In genomic region chr15:48721061-48721810, GRCh38 we compare ENCODE assay signal across 22 cellular contexts.
A peak's percentile ranks its signal among the peaks of the same experiment; 100 is the strongest.
DNase-seq lines count a peak whose midpoint lies in the region; ATAC-seq, FAIRE-seq and TF ChIP-seq lines count a peak whose summit lies in the region.
"Had no signal": no experiment of that assay in that cellular context is flagged by ENCODE, and none has a peak within 500 bp of the region (broad histone marks: within the 10 kb centered on the region; RNA-seq: fewer than 3 reads in every experiment).

No MANE protein-coding gene starts in this region.

- ATAC-seq in HepG2 = no peak; the same call in 2 of the 3 replicates
- no peak for ATAC-seq in HG03469 (IDR thresholded peaks at IDR 0.05; ENCODE audit: unreplicated experiment)
- ATAC-seq: A549; activated naive CD4-positive, alpha-beta T cell treated with anti-CD3 and anti-CD28 coated beads, Interleukin-2, amount 50 U/mL, for 72 hours had no signal

- H3K36me3 ChIP-seq in MG63 = peaks cover 5% of the 10 kb centered on the region
- H3K36me3 ChIP-seq in fibroblast of lung (ENCODE audit: control insufficient read depth, insufficient read depth, low read length) = no peaks in the 10 kb centered on the region
- no peaks in the 10 kb centered on the region for H3K36me3 ChIP-seq in HepG2 (replicated peaks in 1 of 2; ENCODE audit: control insufficient read depth in 1 of 2, insufficient read depth in 2 of 2, low read length in 2 of 2)
- H3K36me3 ChIP-seq: prostate gland had no signal

- TF ChIP-seq CTCF in fibroblast of lung (conservative IDR thresholded peaks at IDR 0.05 in 1 of 2, IDR thresholded peaks at IDR 0.05 in 1 of 2; ENCODE audit: low read depth in 1 of 2, low read length in 2 of 2) (no peak), HepG2 (CRISPR knock-in tag; IDR thresholded peaks at IDR 0.05) (no peak)

- H3K4me2 ChIP-seq in fibroblast of lung (ENCODE audit: extremely low read depth, insufficient read depth, low read length) = peak overlapping the region; percentile 34
- H3K4me2 ChIP-seq in HepG2 (ENCODE audit: low read depth, low read length) = no peak overlapping the region
- H3K4me2 ChIP-seq: A549 had no signal

- peaks cover 7% of the 10 kb centered on the region for H3K4me1 ChIP-seq in fibroblast of lung (ENCODE audit: control insufficient read depth, extremely low read depth, insufficient read depth, low read length)
- H3K4me1 ChIP-seq in HepG2 (ENCODE audit: insufficient read depth, low read length) = peaks cover 12% of the 10 kb centered on the region
- H3K4me1 ChIP-seq: prostate gland had no signal

- no peak for TF ChIP-seq POLR2A in HepG2 (IDR thresholded peaks at IDR 0.05; ENCODE audit: insufficient read depth in 1 of 2, low read depth in 2 of 2, low read length in 2 of 2)

- peaks cover 13% of the 10 kb centered on the region for H3K9me3 ChIP-seq in MG63
- H3K9me3 ChIP-seq in fibroblast of lung (ENCODE audit: control insufficient read depth, insufficient read depth, low read depth, low read length) = no peaks in the 10 kb centered on the region
- H3K9me3 ChIP-seq in HepG2 (ENCODE audit: low read length) = no peaks in the 10 kb centered on the region; the same call in 1 of the 2 replicates
- H3K9me3 ChIP-seq: prostate gland had no signal

- 89% methylated on average over 6 of the region's 6 CpGs for WGBS in HepG2 (ENCODE audit: low lambda C conversion rate)

- CTCF ChIA-PET in HepG2 (lab: Yijun Ruan, JAX; ENCODE audit: low intra/inter-chr PET ratio, low total read pairs) = no interaction called here

- H3K9ac ChIP-seq in fibroblast of lung (ENCODE audit: insufficient read depth, low read length) (no peak overlapping the region), HepG2 (ENCODE audit: insufficient read depth, low read depth, low read length) (no peak overlapping the region)

- BruUV-seq in HepG2 (replicated peaks; lab: Mats Ljungman, UMichigan) = no TSS peak

- TF ChIP-seq EP300 in HepG2 (IDR thresholded peaks at IDR 0.05; ENCODE audit: low read depth in 2 of 2, low read length in 2 of 2) (no peak), HepG2 (CRISPR knock-in tag; IDR thresholded peaks at IDR 0.05; ENCODE audit: borderline replicate concordance) (no peak)

- FAIRE-seq in HepG2 (lab: Jason Lieb, UNC) (no peak), GM19239 (lab: Jason Lieb, UNC) (no peak)
- FAIRE-seq: A549, bronchial epithelial cell, kidney had no signal

- in situ Hi-C loops in HepG2 (cut with HindIII; ENCODE audit: extremely low pct_ligation_motif_present, low pct_unique_long_range_greater_than_20kb) = no loop called here

- intact Hi-C loops in HepG2 (cut with micrococcal nuclease; ENCODE audit: unreplicated experiment) = no loop called here

- no peaks in the 10 kb centered on the region for H3K79me2 ChIP-seq in fibroblast of lung (ENCODE audit: control insufficient read depth, insufficient read depth, low read length)
- H3K79me2 ChIP-seq in HepG2 (ENCODE audit: insufficient read depth, low read length) = no peaks in the 10 kb centered on the region

- H3K27me3 ChIP-seq in MG63 (no peaks in the 10 kb centered on the region), fibroblast of lung (ENCODE audit: control insufficient read depth, insufficient read depth, low read length) (no peaks in the 10 kb centered on the region), HepG2 (ENCODE audit: control insufficient read depth in 1 of 2, insufficient read depth in 2 of 2, low read length in 2 of 2) (no peaks in the 10 kb centered on the region)
- H3K27me3 ChIP-seq: dorsolateral prefrontal cortex had no signal

- H3K27ac ChIP-seq in fibroblast of lung (ENCODE audit: insufficient read depth, low read length) = no peak overlapping the region
- no peak overlapping the region for H3K27ac ChIP-seq in HepG2 (ENCODE audit: extremely low read length, insufficient read depth, low read length)
- H3K27ac ChIP-seq: A549, dorsolateral prefrontal cortex, prostate gland had no signal

- H4K20me1 ChIP-seq in fibroblast of lung (ENCODE audit: control insufficient read depth, extremely low read depth, insufficient read depth, low read length) (no peaks in the 10 kb centered on the region), HepG2 (ENCODE audit: insufficient read depth, low read length) (no peaks in the 10 kb centered on the region)

- H3K4me3 ChIP-seq in MG63 = no peak overlapping the region
- H3K4me3 ChIP-seq in fibroblast of lung (replicated peaks in 1 of 4; ENCODE audit: control extremely low read depth in 1 of 4, insufficient read depth in 1 of 4, low read depth in 3 of 4, low read length in 4 of 4) = no peak overlapping the region
- H3K4me3 ChIP-seq in HepG2 (replicated peaks in 1 of 3; ENCODE audit: insufficient read depth in 1 of 3, low read depth in 2 of 3, low read length in 3 of 3) = no peak overlapping the region
- H3K4me3 ChIP-seq: A549, dorsolateral prefrontal cortex, prostate gland had no signal

- POLR2A ChIA-PET in HepG2 (lab: Yijun Ruan, JAX) = no interaction called here

- DNase-seq in AG08395 (ENCODE audit: low spot score) (peak; percentile 61), MG63 (peak; percentile 66), fibroblast of lung (ENCODE audit: low read depth in 2 of 2) (peak; percentile 58 to 86), HepG2 (ENCODE audit: low spot score) (no peak), AG08396 (ENCODE audit: low spot score) (no peak), NCI-H2107 treated with DMSO at 0.1 percent for 48 hours (lab: John Stamatoyannopoulos, UW; ENCODE audit: unreplicated experiment) (no peak), GM19239 (ENCODE audit: insufficient read length, low spot score) (no peak)
- DNase-seq: activated CD4-positive, alpha-beta memory T cell treated with anti-CD3 and anti-CD28 coated beads, Interleukin-2, amount 10 ng/mL, durations not matched to agents 7 days and 5 days; activated T-cell treated with anti-CD3 and anti-CD28 coated beads, Interleukin-2, amount 50 U/mL, for 1 hour; CD4-positive, CD25-positive, alpha-beta regulatory T cell; dorsolateral prefrontal cortex; H9; kidney; NCI-H1930; NCI-H446 treated with DMSO at 0.1 percent for 48 hours; nephron progenitor cell; T-helper 1 cell had no signal

- TF ChIP-seq RAD21 in HepG2 (CRISPR knock-in tag; IDR thresholded peaks at IDR 0.05) = no peak

- H2AFZ ChIP-seq in fibroblast of lung (ENCODE audit: low read length) (no peak overlapping the region), HepG2 (ENCODE audit: low read length) (no peak overlapping the region)

TF ChIP-seq in HepG2, 621 proteins besides CTCF, POLR2A, EP300 and RAD21:
- TF ChIP-seq ARNT (IDR thresholded peaks at IDR 0.05) (no peak), GLMP (CRISPR knock-in tag; IDR thresholded peaks at IDR 0.05; ENCODE audit: borderline replicate concordance) (no peak), PITX1 (CRISPR knock-in tag; IDR thresholded peaks at IDR 0.05) (no peak), ZNF138 (CRISPR knock-in tag; IDR thresholded peaks at IDR 0.05; ENCODE audit: low read depth) (no peak), ZNF784 (CRISPR knock-in tag; IDR thresholded peaks at IDR 0.05; ENCODE audit: borderline replicate concordance) (no peak), ZNF530 (CRISPR knock-in tag; IDR thresholded peaks at IDR 0.05; ENCODE audit: low read depth) (no peak), GMEB2 (CRISPR knock-in tag; IDR thresholded peaks at IDR 0.05; ENCODE audit: low read depth) (no peak), BORCS8-MEF2B (CRISPR knock-in tag; IDR thresholded peaks at IDR 0.05) (no peak), HNF4A (CRISPR knock-in tag; IDR thresholded peaks at IDR 0.05) (peak; percentile 51), HIC2 (CRISPR knock-in tag; IDR thresholded peaks at IDR 0.05; ENCODE audit: low read depth) (0 out of 2 replicates have a peak, but pooled peaks have one; percentile 33)

Comparison
In these comparisons a context has a peak if more than half of its experiments do, and no peak if none do; other contexts are left out.
1. DNase-seq: peak in AG08395 (single experiment), MG63 (single experiment) and fibroblast of lung (2 of 2); none in HepG2 (single experiment), AG08396 (single experiment), NCI-H2107 treated with DMSO at 0.1 percent for 48 hours (single experiment) and GM19239 (single experiment).